ENCODE assay signal across 8 cellular contexts in genomic region chr3:172516318-172517214, GRCh38. TPM values are rescaled to one million over a fixed set of nuclear protein-coding genes. Genes with fewer than 3 reads are reported as not detected.
DNase-seq lines count a peak whose midpoint lies in the region; ATAC-seq lines count a peak whose summit lies in the region.

No MANE protein-coding gene starts in this region.

- DNase-seq in activated T-cell treated with anti-CD3 and anti-CD28 coated beads, Interleukin-2, amount 50 U/mL, for 24 hours, result peak; percentile 43
- DNase-seq in activated T-cell treated with anti-CD3 and anti-CD28 coated beads for 4 hours (no peak), iris pigment epithelial cell (ENCODE audit: low read depth) (peak; percentile 77), HK-2 (ENCODE audit: unreplicated experiment) (no peak), DMS153 (lab: John Stamatoyannopoulos, UW) (no peak), DMS 273 treated with DMSO at 0.1 percent for 48 hours (lab: John Stamatoyannopoulos, UW) (no peak)
- peak in 1 of 2 donors; percentile 38 for DNase-seq in activated naive CD4-positive, alpha-beta T cell treated with anti-CD3 and anti-CD28 coated beads, Interleukin-2, amount 50 U/mL, for 72 hours (ENCODE audit: low spot score in 2 of 2)

- peak; percentile 17 to 40 for ATAC-seq in activated naive CD4-positive, alpha-beta T cell treated with anti-CD3 and anti-CD28 coated beads, Interleukin-2, amount 50 U/mL, for 72 hours

- peaks cover 97% of the 10 kb centered on the region for H3K4me1 Mint-ChIP-seq in activated T-cell treated with anti-CD3 and anti-CD28 coated beads, Interleukin-2, amount 50 U/mL, for 24 hours (ENCODE audit: low read depth)

- H3K27me3 ChIP-seq in thymus (ENCODE audit: control insufficient read depth, insufficient read depth), result no peaks in the 10 kb centered on the region

- H3K4me1 ChIP-seq in thymus (ENCODE audit: control insufficient read depth, insufficient read depth, low read length), result peaks cover 19% of the 10 kb centered on the region

- peak overlapping the region; percentile 68 for H3K27ac ChIP-seq in thymus (ENCODE audit: low read depth)

- no peaks in the 10 kb centered on the region for H3K9me3 ChIP-seq in thymus (ENCODE audit: control insufficient read depth)

- H3K36me3 ChIP-seq in thymus (ENCODE audit: control insufficient read depth, insufficient read depth), result peaks cover 3% of the 10 kb centered on the region

- H3K9me3 Mint-ChIP-seq in activated T-cell treated with anti-CD3 and anti-CD28 coated beads, Interleukin-2, amount 50 U/mL, for 24 hours, result no peaks in the 10 kb centered on the region
- no peaks in the 10 kb centered on the region for H3K9me3 Mint-ChIP-seq in activated naive CD4-positive, alpha-beta T cell treated with anti-CD3 and anti-CD28 coated beads, Interleukin-2, amount 50 U/mL, for 72 hours

- H3K27ac Mint-ChIP-seq in activated T-cell treated with anti-CD3 and anti-CD28 coated beads, Interleukin-2, amount 50 U/mL, for 24 hours, result peak overlapping the region; percentile 96
- peak overlapping the region; percentile 89 to 99 for H3K27ac Mint-ChIP-seq in activated naive CD4-positive, alpha-beta T cell treated with anti-CD3 and anti-CD28 coated beads, Interleukin-2, amount 50 U/mL, for 72 hours

- no peak overlapping the region for H3K4me3 ChIP-seq in thymus (ENCODE audit: low read length)

- H3K36me3 Mint-ChIP-seq in activated T-cell treated with anti-CD3 and anti-CD28 coated beads, Interleukin-2, amount 50 U/mL, for 24 hours (ENCODE audit: low read depth), result peaks cover 63% of the 10 kb centered on the region
- peaks cover 40 to 93% of the 10 kb centered on the region in 2 donors for H3K36me3 Mint-ChIP-seq in activated naive CD4-positive, alpha-beta T cell treated with anti-CD3 and anti-CD28 coated beads, Interleukin-2, amount 50 U/mL, for 72 hours

- H3K4me3 Mint-ChIP-seq in activated T-cell treated with anti-CD3 and anti-CD28 coated beads, Interleukin-2, amount 50 U/mL, for 24 hours, result peak overlapping the region; percentile 63

- 87% methylated on average over 7 of the region's 7 CpGs for WGBS in thymus

- H3K27me3 Mint-ChIP-seq in activated T-cell treated with anti-CD3 and anti-CD28 coated beads, Interleukin-2, amount 50 U/mL, for 24 hours, result no peaks in the 10 kb centered on the region

RNA-seq across cellular contexts. Expression of gene TNFSF10, which starts 6.7 kb away (rescaled TPM):
- 10 to 100 TPM; 32.7 to 99.9 TPM for total RNA-seq in activated naive CD4-positive, alpha-beta T cell treated with anti-CD3 and anti-CD28 coated beads, Interleukin-2, amount 50 U/mL, for 72 hours
- 38.4 TPM for polyA plus RNA-seq in thymus

Comparison
In these comparisons a context has a peak if more than half of its experiments do, and no peak if none do; other contexts are left out.
1. DNase-seq: peak in activated T-cell treated with anti-CD3 and anti-CD28 coated beads, Interleukin-2, amount 50 U/mL, for 24 hours (single experiment) and iris pigment epithelial cell (single experiment); none in activated T-cell treated with anti-CD3 and anti-CD28 coated beads for 4 hours (single experiment), HK-2 (single experiment), DMS153 (single experiment) and DMS 273 treated with DMSO at 0.1 percent for 48 hours (single experiment).